9 cellular contexts compared by ENCODE assay signal in the genomic region with DNA sequence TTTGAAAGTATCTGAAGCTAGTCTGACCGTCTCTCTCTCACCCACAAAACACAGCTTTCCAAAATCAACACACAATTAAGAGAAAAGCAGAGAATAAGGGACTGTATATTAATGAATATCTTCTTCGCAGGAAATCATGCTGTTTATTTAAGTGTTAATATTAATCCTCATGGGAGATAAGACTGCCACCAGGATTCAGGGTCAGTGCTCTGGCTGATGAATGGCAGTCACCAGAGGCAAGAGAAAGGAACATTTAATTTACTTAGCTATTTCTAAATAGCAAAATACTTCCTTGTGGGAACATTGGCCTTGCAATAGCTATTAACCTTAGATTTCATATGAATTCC. TPM values are rescaled to one million over a fixed set of nuclear protein-coding genes. Genes with fewer than 3 reads are reported as not detected.
DNase-seq lines count a peak whose midpoint lies in the region; ATAC-seq and TF ChIP-seq lines count a peak whose summit lies in the region.
"Had no signal": no experiment of that assay in that cellular context is flagged by ENCODE, and none has a peak within 500 bp of the region (broad histone marks: within the 10 kb centered on the region; RNA-seq: fewer than 3 reads in every experiment).

No MANE protein-coding gene starts in this region.

- H3K27ac ChIP-seq in effector memory CD4-positive, alpha-beta T cell (ENCODE audit: insufficient read depth, low read length, poor library complexity, severe bottlenecking) = peak overlapping the region; percentile 74
- no peak overlapping the region for H3K27ac ChIP-seq in neural progenitor cell
- no peak overlapping the region for H3K27ac ChIP-seq in psoas muscle
- H3K27ac ChIP-seq: SJSA1 had no signal

- H3K4me3 ChIP-seq in Caco-2 (ENCODE audit: low read depth, low read length) (no peak overlapping the region), NB4 (ENCODE audit: low read depth, low read length) (peak overlapping the region; percentile 17), neural progenitor cell (no peak overlapping the region), psoas muscle (no peak overlapping the region)
- peak overlapping the region; percentile 94 for H3K4me3 ChIP-seq in effector memory CD4-positive, alpha-beta T cell (ENCODE audit: insufficient read depth, low read depth, low read length, poor library complexity, severe bottlenecking)
- H3K4me3 ChIP-seq: SJSA1 had no signal

- H3K4me1 ChIP-seq in Caco-2 (peaks cover 26% of the 10 kb centered on the region), neural progenitor cell (peaks cover 12% of the 10 kb centered on the region), psoas muscle (peaks cover 18% of the 10 kb centered on the region)
- peaks cover 21% of the 10 kb centered on the region for H3K4me1 ChIP-seq in effector memory CD4-positive, alpha-beta T cell (ENCODE audit: control insufficient read depth, insufficient read depth, low read length, poor library complexity, severe bottlenecking)

- peak overlapping the region; percentile 93 for H3K4me2 ChIP-seq in neural progenitor cell

- H3K9ac ChIP-seq in neural progenitor cell = no peak overlapping the region

- WGBS in psoas muscle, 3 donors = 87 to 92% (median 92%) methylated on average over 2 of the region's 2 CpGs

- H3K27me3 Mint-ChIP-seq in Caco-2 (ENCODE audit: insufficient read depth, unreplicated experiment) (peaks cover 3% of the 10 kb centered on the region), neural progenitor cell (ENCODE audit: insufficient read depth, low read depth) (peaks cover 4% of the 10 kb centered on the region)

- BruUV-seq in Caco-2 (replicated peaks; lab: Mats Ljungman, UMichigan) = no TSS peak

- POLR2A ChIA-PET in Caco-2 (lab: Charles Lee) = no interaction called here

- H3K36me3 Mint-ChIP-seq in Caco-2 (ENCODE audit: insufficient read depth, unreplicated experiment) = peaks cover 27% of the 10 kb centered on the region
- H3K36me3 Mint-ChIP-seq in neural progenitor cell = peaks cover 7% of the 10 kb centered on the region

- intact Hi-C loops in Caco-2 (cut with micrococcal nuclease; ENCODE audit: unreplicated experiment) (loop anchor here (5.0 kb wide), 1 partner anchor 319 kb away; no protein-coding TSS in a partner anchor), psoas muscle (cut with DNase I) (loop anchor here (5.0 kb wide), 2 partner anchors 94 to 99 kb away; a partner anchor contains a TSS)

- DNase-seq in Caco-2 (no peak), NB4 (ENCODE audit: low read depth) (no peak), neural progenitor cell (ENCODE audit: low spot score) (no peak), psoas muscle (no peak), GM13976 (ENCODE audit: low spot score) (no peak), NCI-H524 treated with DMSO at 0.1 percent for 48 hours (lab: John Stamatoyannopoulos, UW) (no peak), EL (no peak)
- DNase-seq in effector memory CD4-positive, alpha-beta T cell = no peak

- peaks cover 23% of the 10 kb centered on the region for H4K20me1 ChIP-seq in neural progenitor cell (ENCODE audit: low read depth)

- TF ChIP-seq CTCF in Caco-2 (IDR thresholded peaks at IDR 0.05; ENCODE audit: insufficient read depth in 1 of 2, low read depth in 1 of 2, low read length in 1 of 2, severe bottlenecking in 1 of 2, unreplicated experiment in 1 of 2) (no peak), NB4 (IDR thresholded peaks at IDR 0.05; ENCODE audit: low read depth, low read length) (no peak), neural progenitor cell (IDR thresholded peaks at IDR 0.05) (no peak), psoas muscle (IDR thresholded peaks at IDR 0.05) (no peak), GM13976 (IDR thresholded peaks at IDR 0.05; ENCODE audit: borderline replicate concordance, control extremely low read depth, extremely low read depth, insufficient read depth, missing control alignments) (no peak)

- H2AFZ ChIP-seq in neural progenitor cell (replicated peaks) = no peak overlapping the region

- CTCF ChIA-PET in Caco-2 (lab: Charles Lee) = interaction anchor here (0.7 kb wide), 1 partner anchor 1288 kb away, joined by 3 read pairs; no protein-coding TSS in a partner anchor

- H3F3A ChIP-seq in neural progenitor cell (ENCODE audit: low read depth) = no peaks in the 10 kb centered on the region

- no peaks in the 10 kb centered on the region for H3K27me3 ChIP-seq in Caco-2 (replicated peaks; ENCODE audit: control insufficient read depth, insufficient read depth, low read length)
- H3K27me3 ChIP-seq in effector memory CD4-positive, alpha-beta T cell (replicated peaks; ENCODE audit: control insufficient read depth, insufficient read depth, low read length, poor library complexity, severe bottlenecking) = no peaks in the 10 kb centered on the region
- H3K27me3 ChIP-seq in neural progenitor cell = no peaks in the 10 kb centered on the region
- H3K27me3 ChIP-seq in psoas muscle (ENCODE audit: insufficient read depth in 3 of 3, low read length in 2 of 3) = peaks cover 0 to 4% (median 0%) of the 10 kb centered on the region in 3 donors
- H3K27me3 ChIP-seq: SJSA1 had no signal

- H3K9me3 ChIP-seq in Caco-2 = no peaks in the 10 kb centered on the region
- H3K9me3 ChIP-seq in effector memory CD4-positive, alpha-beta T cell (ENCODE audit: control insufficient read depth, low read length) = no peaks in the 10 kb centered on the region
- no peaks in the 10 kb centered on the region for H3K9me3 ChIP-seq in neural progenitor cell (ENCODE audit: low read depth)
- no peaks in the 10 kb centered on the region for H3K9me3 ChIP-seq in psoas muscle
- H3K9me3 ChIP-seq: SJSA1 had no signal

- H3K9me3 Mint-ChIP-seq in Caco-2 (ENCODE audit: unreplicated experiment) (no peaks in the 10 kb centered on the region), neural progenitor cell (no peaks in the 10 kb centered on the region)

- peak overlapping the region; percentile 73 for H3K27ac Mint-ChIP-seq in Caco-2 (ENCODE audit: unreplicated experiment)
- H3K27ac Mint-ChIP-seq in neural progenitor cell = no peak overlapping the region

- H3K79me2 ChIP-seq in neural progenitor cell (ENCODE audit: low read depth) = peaks cover 46% of the 10 kb centered on the region

- H3K4me1 Mint-ChIP-seq in Caco-2 (ENCODE audit: low read depth, unreplicated experiment) = peaks cover 28% of the 10 kb centered on the region
- H3K4me1 Mint-ChIP-seq in neural progenitor cell = peaks cover 22% of the 10 kb centered on the region

- no peak for ATAC-seq in psoas muscle

- in situ Hi-C loops in GM13976 (cut with MboI; ENCODE audit: low sequenced_read_pairs, unreplicated experiment) = no loop called here

- H3K4me3 Mint-ChIP-seq in Caco-2 (ENCODE audit: unreplicated experiment) (peak overlapping the region; percentile 61), neural progenitor cell (peak overlapping the region; percentile 1)

- no peak for TF ChIP-seq POLR2A in NB4 (IDR thresholded peaks at IDR 0.05; ENCODE audit: extremely low read depth, insufficient read length)

- no peaks in the 10 kb centered on the region for H3K36me3 ChIP-seq in Caco-2 (ENCODE audit: control insufficient read depth, insufficient read depth, low read length)
- H3K36me3 ChIP-seq in effector memory CD4-positive, alpha-beta T cell (ENCODE audit: control insufficient read depth, insufficient read depth, low read length) = peaks cover 19% of the 10 kb centered on the region
- H3K36me3 ChIP-seq in neural progenitor cell = peaks cover 4% of the 10 kb centered on the region
- H3K36me3 ChIP-seq in psoas muscle (ENCODE audit: insufficient read depth in 1 of 2, low read depth in 1 of 2) = peaks cover 3 to 24% of the 10 kb centered on the region in 2 donors

RNA-seq across cellular contexts. Expression of a gene that starts 2.2 kb away (rescaled TPM):
- total RNA-seq in Caco-2 (2022) (5.9 and 6.7 TPM in 2 replicates), neural progenitor cell (ENCODE audit: low replicate concordance) (10.6 and 12.8 TPM in 2 replicates), psoas muscle (1 to 10 TPM; 6.7 to 8.5 (median 7.4) TPM)
- 10 to 100 TPM in 1 of 3 donors, 1 to 10 TPM in 2; 6.0 to 15.7 (median 8.0) TPM for polyA plus RNA-seq in psoas muscle

Comparison
In these comparisons a context has a peak if more than half of its experiments do, and no peak if none do; other contexts are left out.
1. H3K4me3 ChIP-seq: peak in NB4 (single experiment) and effector memory CD4-positive, alpha-beta T cell (single experiment); none in Caco-2 (single experiment), neural progenitor cell (single experiment) and psoas muscle (single experiment).